In the genomic region with DNA sequence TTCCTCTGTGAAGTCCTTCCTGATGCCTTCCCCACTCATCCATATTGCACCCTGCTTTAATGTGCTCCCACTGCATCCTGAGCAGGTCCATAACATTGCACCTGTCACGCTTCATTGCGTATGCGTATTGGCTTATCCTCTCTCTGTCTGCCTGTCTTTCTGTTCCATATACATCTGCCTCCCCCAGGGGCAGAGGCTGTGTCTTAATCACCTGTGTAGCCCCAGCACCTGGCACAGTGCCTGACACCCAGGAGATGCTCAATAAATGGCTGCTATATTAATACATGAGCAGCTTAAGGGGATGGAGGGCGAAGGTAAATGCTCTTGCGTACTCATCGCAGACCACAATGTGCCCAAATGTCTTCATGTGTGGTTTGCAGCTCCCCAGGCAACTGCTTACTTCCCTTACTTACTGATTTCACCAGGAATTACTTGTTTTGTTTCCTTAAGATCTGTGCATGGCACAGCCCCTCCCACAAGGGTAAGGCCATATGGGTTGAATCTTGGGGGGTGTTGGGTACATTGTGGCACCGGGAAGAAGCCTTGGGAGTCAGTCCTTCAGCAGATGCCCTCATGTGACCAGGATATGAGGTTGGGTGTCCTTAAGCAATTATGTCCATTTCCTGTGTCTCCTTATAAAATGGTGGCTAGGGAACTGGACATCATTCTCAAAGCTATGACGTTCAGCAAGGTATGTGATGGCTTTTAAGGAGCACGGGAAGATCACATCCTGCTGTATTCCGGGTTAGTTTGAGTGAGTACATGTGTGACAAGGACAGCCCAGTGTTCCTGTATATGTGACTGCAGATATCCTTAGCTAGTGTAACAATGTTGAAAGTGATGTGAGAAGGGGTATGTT, we compare ENCODE assay signal across 22 cellular contexts. TPM values are rescaled to one million over a fixed set of nuclear protein-coding genes. Genes with fewer than 3 reads are reported as not detected.
A peak's percentile ranks its signal among the peaks of the same experiment; 100 is the strongest.
DNase-seq lines count a peak whose midpoint lies in the region; ATAC-seq, FAIRE-seq and TF ChIP-seq lines count a peak whose summit lies in the region.
"Had no signal": no experiment of that assay in that cellular context is flagged by ENCODE, and none has a peak within 500 bp of the region (broad histone marks: within the 10 kb centered on the region; RNA-seq: fewer than 3 reads in every experiment).

No MANE protein-coding gene starts in this region.

- no peak for ATAC-seq in HG02588 (IDR thresholded peaks at IDR 0.05; ENCODE audit: unreplicated experiment)
- ATAC-seq in HG03135 (IDR thresholded peaks at IDR 0.05; ENCODE audit: unreplicated experiment) = no peak
- ATAC-seq: gastrocnemius medialis; left colon; stimulated activated naive B cell treated with anti-CD40 and anti-IgM and Interleukin-4, amounts not matched to agents 10 μg/mL and 1 μg/mL and 100 μg/mL, for 72 hours had no signal

- no peak for FAIRE-seq in D721Med (lab: Jason Lieb, UNC)

- DNase-seq in DMS53 (lab: John Stamatoyannopoulos, UW) = peak; percentile 6
- DNase-seq in DMS53 treated with DMSO at 0.1 percent for 48 hours (lab: John Stamatoyannopoulos, UW; ENCODE audit: unreplicated experiment) = no peak
- DNase-seq in D721Med (ENCODE audit: insufficient read length, low spot score) = peak; percentile 20
- DNase-seq in NCI-H524 (lab: John Stamatoyannopoulos, UW) = peak; percentile 77 to 90
- DNase-seq in cerebellum (ENCODE audit: low spot score) = peak; percentile 35
- no peak for DNase-seq in occipital lobe (lab: John Stamatoyannopoulos, UW)
- DNase-seq: activated CD8-positive, alpha-beta memory T cell treated with anti-CD3 and anti-CD28 coated beads, Interleukin-2, amount 50 U/mL, for 4 hours; BE2C; Calu3; dermis blood vessel endothelial cell; gastrocnemius medialis; GOT3; NCI-H2227 treated with DMSO at 0.1 percent for 48 hours; stimulated activated naive B cell treated with anti-CD40 and anti-IgM and Interleukin-4, amounts not matched to agents 10 μg/mL and 1 μg/mL and 100 μg/mL, for 72 hours; transverse colon had no signal

- no peak for TF ChIP-seq CTCF in D721Med (IDR thresholded peaks at IDR 0.05; ENCODE audit: insufficient read depth, missing control alignments)

RNA-seq across cellular contexts. Expression of a gene that starts 0.8 kb away (rescaled TPM):
- total RNA-seq in cerebellum = 0.36 TPM
- 10.8 TPM for total RNA-seq in occipital lobe
- total RNA-seq: Calu3, dermis blood vessel endothelial cell, gastrocnemius medialis, HT1080, mesothelial cell of epicardium, neural crest cell, renal cortical epithelial cell had no signal

RNA-seq across cellular contexts. Expression of a gene that starts 18.7 kb away (rescaled TPM):
- total RNA-seq in cerebellum (34.0 TPM), occipital lobe (24.2 TPM)
- total RNA-seq: dermis blood vessel endothelial cell had no signal

RNA-seq across cellular contexts. Expression of a gene that starts 23.6 kb away (rescaled TPM):
- total RNA-seq in cerebellum (2.5 TPM), occipital lobe (1.1 TPM)

RNA-seq across cellular contexts. Expression of a gene that starts 44.1 kb away (rescaled TPM):
- total RNA-seq in cerebellum (46.2 TPM), occipital lobe (60.0 TPM)

RNA-seq across cellular contexts. Expression of a gene that starts 44.2 kb away (rescaled TPM):
- total RNA-seq in cerebellum (1.5 TPM), occipital lobe (0.94 TPM)

Comparison
In these comparisons a context has a peak if more than half of its experiments do, and no peak if none do; other contexts are left out.
1. DNase-seq: peak in DMS53 (single experiment), D721Med (single experiment), NCI-H524 (2 of 2) and cerebellum (single experiment); none in DMS53 treated with DMSO at 0.1 percent for 48 hours (single experiment) and occipital lobe (single experiment).